Comparison of ENCODE assay signal across 12 cellular contexts in the genomic region with DNA sequence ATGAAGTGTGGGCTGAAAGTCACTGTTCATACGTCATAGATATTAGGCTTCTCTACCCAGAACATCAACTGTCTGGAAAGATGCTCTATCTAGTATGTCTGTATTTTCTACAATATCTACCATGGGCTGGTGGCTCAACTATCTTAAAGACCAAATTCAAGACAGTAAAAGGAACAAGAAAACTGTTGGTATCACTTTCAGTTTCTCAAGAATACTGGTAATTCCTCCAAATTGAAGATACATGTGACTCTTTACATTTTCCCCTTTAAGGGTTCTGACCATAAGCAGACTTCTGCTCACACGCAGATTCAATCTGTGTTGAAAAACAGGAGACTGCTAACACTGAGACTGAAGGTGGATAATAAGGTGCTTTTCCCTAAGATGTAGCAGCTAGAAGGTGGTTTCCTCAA.
A peak's percentile ranks its signal among the peaks of the same experiment; 100 is the strongest.
DNase-seq lines count a peak whose midpoint lies in the region; ATAC-seq lines count a peak whose summit lies in the region.
"Had no signal": no experiment of that assay in that cellular context is flagged by ENCODE, and none has a peak within 500 bp of the region (broad histone marks: within the 10 kb centered on the region; RNA-seq: fewer than 3 reads in every experiment).

No MANE protein-coding gene starts in this region.

- ATAC-seq in HG02970 (IDR thresholded peaks at IDR 0.05; ENCODE audit: low FRiP score, unreplicated experiment) (peak; percentile 40), GM21526 (IDR thresholded peaks at IDR 0.05; ENCODE audit: low FRiP score, unreplicated experiment) (no peak)

- peaks cover 9% of the 10 kb centered on the region for H3K9me3 Mint-ChIP-seq in T-helper 2 cell treated with Interferon-gamma antibody and Interleukin-4, amounts not matched to agents 5 μg/mL and 100 μg/mL, for 36 hours

- peaks cover 58% of the 10 kb centered on the region for H3K36me3 Mint-ChIP-seq in T-helper 2 cell treated with Interferon-gamma antibody and Interleukin-4, amounts not matched to agents 5 μg/mL and 100 μg/mL, for 36 hours (ENCODE audit: low read depth)

- H3K4me3 ChIP-seq in skin epidermis: no peak overlapping the region

- peak; percentile 38 for DNase-seq in SIG-M5 treated with dmso at 0.1 percent for 504 hours (lab: John Stamatoyannopoulos, UW; ENCODE audit: unreplicated experiment)
- no peak for DNase-seq in SIG-M5 (lab: John Stamatoyannopoulos, UW)
- DNase-seq in T-helper 2 cell treated with Interferon-gamma antibody and Interleukin-4, amounts not matched to agents 5 μg/mL and 100 μg/mL, for 36 hours (ENCODE audit: low spot score): no peak
- no peak for DNase-seq in SW 1271 (lab: John Stamatoyannopoulos, UW)
- DNase-seq in NCI-H146 treated with DMSO at 0.1 percent for 48 hours (lab: John Stamatoyannopoulos, UW; ENCODE audit: unreplicated experiment): no peak
- DNase-seq: activated CD4-positive, alpha-beta T cell treated with anti-CD3 and anti-CD28 coated beads for 4 hours; NCI-H1092 had no signal

- H3K27me3 Mint-ChIP-seq in T-helper 2 cell treated with Interferon-gamma antibody and Interleukin-4, amounts not matched to agents 5 μg/mL and 100 μg/mL, for 36 hours (ENCODE audit: low read depth): no peaks in the 10 kb centered on the region

- H3K4me1 Mint-ChIP-seq in T-helper 2 cell treated with Interferon-gamma antibody and Interleukin-4, amounts not matched to agents 5 μg/mL and 100 μg/mL, for 36 hours (ENCODE audit: low read depth): peaks cover 85% of the 10 kb centered on the region

- H3K27ac Mint-ChIP-seq in T-helper 2 cell treated with Interferon-gamma antibody and Interleukin-4, amounts not matched to agents 5 μg/mL and 100 μg/mL, for 36 hours: peak overlapping the region; percentile 95

- H3K4me3 Mint-ChIP-seq in T-helper 2 cell treated with Interferon-gamma antibody and Interleukin-4, amounts not matched to agents 5 μg/mL and 100 μg/mL, for 36 hours: peak overlapping the region; percentile 81

- peak overlapping the region in 12 of 21 experiments; percentile 3 to 81 (median 46) for H3K27ac ChIP-seq in skin epidermis
- H3K27ac ChIP-seq: 22Rv1, epithelial cell of prostate had no signal
